Comparison of ENCODE assay signal across 9 cellular contexts in genomic region chr7:128868624-128869137, GRCh38. TPM values are rescaled to one million over a fixed set of nuclear protein-coding genes. Genes with fewer than 3 reads are reported as not detected.
DNase-seq lines count a peak whose midpoint lies in the region; ATAC-seq and TF ChIP-seq lines count a peak whose summit lies in the region.
"Had no signal": no experiment of that assay in that cellular context is flagged by ENCODE, and none has a peak within 500 bp of the region (broad histone marks: within the 10 kb centered on the region; RNA-seq: fewer than 3 reads in every experiment).

No MANE protein-coding gene starts in this region.

- ATAC-seq in right lobe of liver = peak; percentile 4 to 16 (median 9)
- no peak for ATAC-seq in sciatic nerve
- ATAC-seq in GM21619 (IDR thresholded peaks at IDR 0.05; ENCODE audit: unreplicated experiment) = no peak
- no peak for ATAC-seq in HG02870 (IDR thresholded peaks at IDR 0.05; ENCODE audit: unreplicated experiment)

- H3K9me3 ChIP-seq in right lobe of liver = no peaks in the 10 kb centered on the region
- H3K9me3 ChIP-seq in tibial artery = no peaks in the 10 kb centered on the region

- peaks cover 29% of the 10 kb centered on the region for H3K27me3 Mint-ChIP-seq in activated CD4-positive, alpha-beta T cell treated with anti-CD3 and anti-CD28 coated beads, Interleukin-2, amount 10 ng/mL, durations not matched to agents 24 days and 14 days

- peaks cover 17% of the 10 kb centered on the region for H3K4me1 Mint-ChIP-seq in activated CD4-positive, alpha-beta T cell treated with anti-CD3 and anti-CD28 coated beads, Interleukin-2, amount 10 ng/mL, durations not matched to agents 24 days and 14 days

- H3K4me1 ChIP-seq in right lobe of liver = peaks cover 0 to 16% (median 5%) of the 10 kb centered on the region in 4 donors
- peaks cover 0 to 37% (median 28%) of the 10 kb centered on the region in 4 donors for H3K4me1 ChIP-seq in tibial artery

- H3K9me3 Mint-ChIP-seq in activated CD4-positive, alpha-beta T cell treated with anti-CD3 and anti-CD28 coated beads, Interleukin-2, amount 10 ng/mL, durations not matched to agents 24 days and 14 days = no peaks in the 10 kb centered on the region

- in situ Hi-C loops in astrocyte of the cerebellum (cut with HindIII; ENCODE audit: low sequenced_read_pairs) = no loop called here

- H3K27ac ChIP-seq in right lobe of liver (no peak overlapping the region), tibial artery (no peak overlapping the region)

- intact Hi-C loops in activated CD4-positive, alpha-beta T cell treated with anti-CD3 and anti-CD28 coated beads, Interleukin-2, amount 10 ng/mL, durations not matched to agents 24 days and 14 days (cut with micrococcal nuclease) = no loop called here
- intact Hi-C loops in right lobe of liver (cut with DNase I) (no loop called here), tibial artery (cut with DNase I; ENCODE audit: low total_unique reads) (loop anchor here (10.0 kb wide), 1 partner anchor 134 kb away; the partner anchor contains the start of gene CALU), sciatic nerve (cut with DNase I) (loop anchor here (10.0 kb wide), 1 partner anchor 124 kb away; no protein-coding TSS in a partner anchor)

- H3K36me3 ChIP-seq in right lobe of liver = peaks cover 0 to 7% (median 0%) of the 10 kb centered on the region in 4 donors
- peaks cover 8 to 22% (median 14%) of the 10 kb centered on the region in 3 donors for H3K36me3 ChIP-seq in tibial artery

- H3K27me3 ChIP-seq in right lobe of liver (no peaks in the 10 kb centered on the region), tibial artery (peaks cover 0 to 2% of the 10 kb centered on the region in 2 donors)

- 43% methylated on average over 12 of the region's 13 CpGs for WGBS in right lobe of liver (ENCODE audit: insufficient coverage, low coverage, low lambda C conversion rate, missing lambda C conversion rate)

- DNase-seq in activated CD4-positive, alpha-beta T cell treated with anti-CD3 and anti-CD28 coated beads, Interleukin-2, amount 10 ng/mL, durations not matched to agents 24 days and 14 days = no peak
- no peak for DNase-seq in activated CD4-positive, alpha-beta T cell treated with anti-CD3 and anti-CD28 coated beads for 48 hours
- DNase-seq in astrocyte of the cerebellum (ENCODE audit: low read depth) = no peak
- no peak for DNase-seq in right lobe of liver
- no peak for DNase-seq in tibial artery
- DNase-seq in sciatic nerve (ENCODE audit: low spot score) = no peak
- DNase-seq: cortex of kidney had no signal

- no peak overlapping the region for H3K27ac Mint-ChIP-seq in activated CD4-positive, alpha-beta T cell treated with anti-CD3 and anti-CD28 coated beads, Interleukin-2, amount 10 ng/mL, durations not matched to agents 24 days and 14 days

- H3K36me3 Mint-ChIP-seq in activated CD4-positive, alpha-beta T cell treated with anti-CD3 and anti-CD28 coated beads, Interleukin-2, amount 10 ng/mL, durations not matched to agents 24 days and 14 days (ENCODE audit: low read depth) = peaks cover 24% of the 10 kb centered on the region

- no peak for TF ChIP-seq POLR2A in right lobe of liver (IDR thresholded peaks at IDR 0.05)

- no peak for TF ChIP-seq CTCF in astrocyte of the cerebellum (IDR thresholded peaks at IDR 0.05; ENCODE audit: low read depth, low read length, missing control alignments)
- TF ChIP-seq CTCF in right lobe of liver (IDR thresholded peaks at IDR 0.05) = no peak
- TF ChIP-seq CTCF in tibial artery (IDR thresholded peaks at IDR 0.05) = no peak

- H3K4me3 ChIP-seq in astrocyte of the cerebellum (ENCODE audit: low read depth, low read length) = peak overlapping the region; percentile 43
- peak overlapping the region; percentile 43 to 57 (median 44) for H3K4me3 ChIP-seq in right lobe of liver
- H3K4me3 ChIP-seq in tibial artery = peak overlapping the region; percentile 50 to 68

- H3K4me3 Mint-ChIP-seq in activated CD4-positive, alpha-beta T cell treated with anti-CD3 and anti-CD28 coated beads, Interleukin-2, amount 10 ng/mL, durations not matched to agents 24 days and 14 days = peak overlapping the region; percentile 52

RNA-seq across cellular contexts. Expression of gene ATP6V1F, which starts 6.0 kb away (rescaled TPM):
- total RNA-seq in activated CD4-positive, alpha-beta T cell treated with anti-CD3 and anti-CD28 coated beads, Interleukin-2, amount 10 ng/mL, durations not matched to agents 24 days and 14 days = 127 and 132 TPM in 2 replicates
- total RNA-seq in right lobe of liver (10 to 100 TPM; 26.9 to 72.0 (median 38.9) TPM), sciatic nerve (89.6 TPM)

RNA-seq across cellular contexts. Expression of gene FLNC, which starts 38.5 kb away (rescaled TPM):
- 0.02 and 0.09 TPM in 2 replicates for total RNA-seq in activated CD4-positive, alpha-beta T cell treated with anti-CD3 and anti-CD28 coated beads, Interleukin-2, amount 10 ng/mL, durations not matched to agents 24 days and 14 days
- 1 to 10 TPM in 2 of 6 experiments, under 1 TPM in 4; 0.27 to 5.1 (median 0.74) TPM for total RNA-seq in right lobe of liver
- total RNA-seq in sciatic nerve = 11.7 TPM

RNA-seq across cellular contexts. Expression of gene KCP, which starts 41.8 kb away (rescaled TPM):
- total RNA-seq in activated CD4-positive, alpha-beta T cell treated with anti-CD3 and anti-CD28 coated beads, Interleukin-2, amount 10 ng/mL, durations not matched to agents 24 days and 14 days = 0.09 and 0.17 TPM in 2 replicates
- under 1 TPM in 4 of 6 experiments, not detected in 2; 0.10 to 0.22 (median 0.12) TPM for total RNA-seq in right lobe of liver
- total RNA-seq in sciatic nerve = 1.8 TPM

Comparison
In these comparisons a context has a peak if more than half of its experiments do, and no peak if none do; other contexts are left out.
1. ATAC-seq: peak in right lobe of liver (4 of 4); none in sciatic nerve (single experiment), GM21619 (single experiment) and HG02870 (single experiment).
2. intact Hi-C loops: an anchor here in tibial artery (10.0 kb wide) and sciatic nerve (10.0 kb wide); none called in activated CD4-positive, alpha-beta T cell treated with anti-CD3 and anti-CD28 coated beads, Interleukin-2, amount 10 ng/mL, durations not matched to agents 24 days and 14 days and right lobe of liver.
3. Peak in every context shown above with its lines, with median percentiles within 50 percentile points of each other: H3K4me3 ChIP-seq.